Comparison of ENCODE assay signal across 1 cellular context in genomic region chr16:31194898-31195297, GRCh38.
TF ChIP-seq lines count a peak whose summit lies in the region.

No MANE protein-coding gene starts in this region.

TF ChIP-seq in H1, 55 proteins besides CTCF, POLR2A, EP300 and RAD21:
- TF ChIP-seq CBX8 (IDR thresholded peaks at IDR 0.05; ENCODE audit: borderline replicate concordance, low read depth, low read length) (no peak), POLR2AphosphoS5 (IDR thresholded peaks at IDR 0.05; ENCODE audit: low read depth, low read length) (peak; percentile 91)
